In the genomic region with DNA sequence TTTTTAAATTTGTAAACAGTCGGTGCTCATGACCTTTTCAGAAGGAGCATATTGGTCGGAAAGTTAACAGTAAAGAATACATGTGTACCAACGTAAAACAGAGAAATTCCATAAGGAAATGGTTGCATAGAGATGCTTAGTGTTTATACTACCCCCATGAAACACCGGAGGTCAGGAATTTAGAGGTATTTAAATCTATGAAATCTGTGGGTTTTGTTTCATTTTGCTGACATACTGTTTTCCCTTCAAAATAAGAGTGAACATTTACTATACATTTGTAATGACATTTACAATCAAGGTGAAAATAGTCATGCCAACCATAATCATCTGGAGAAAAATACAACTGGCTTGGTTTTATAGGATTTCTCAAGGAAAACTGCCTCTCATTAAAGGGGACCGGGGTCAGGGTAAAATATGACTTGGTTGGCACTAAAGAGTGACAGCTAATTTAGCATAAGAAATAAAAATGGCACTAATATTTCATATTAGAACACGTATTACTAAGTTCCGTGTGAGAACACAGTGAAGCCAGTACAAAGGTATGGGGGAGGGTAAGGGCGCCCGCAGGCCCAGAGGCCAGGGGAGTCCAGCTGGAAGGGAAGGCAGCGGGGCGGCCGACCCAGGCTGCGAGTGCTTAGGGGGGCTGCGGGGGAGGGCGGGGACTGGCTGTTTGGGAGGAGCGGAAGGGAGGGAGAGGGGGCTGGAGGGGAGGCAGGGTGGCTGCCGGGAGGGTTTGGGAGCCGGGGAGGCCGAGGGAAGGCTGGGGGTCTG, we compare ENCODE assay signal across 8 cellular contexts.
DNase-seq lines count a peak whose midpoint lies in the region; ATAC-seq lines count a peak whose summit lies in the region.

No MANE protein-coding gene starts in this region.

- peak; percentile 10 for ATAC-seq in GM18498 (IDR thresholded peaks at IDR 0.05; ENCODE audit: unreplicated experiment)
- peak; percentile 3 for ATAC-seq in HG03103 (IDR thresholded peaks at IDR 0.05; ENCODE audit: low read depth, unreplicated experiment)
- no peak for ATAC-seq in GM18907 (IDR thresholded peaks at IDR 0.05; ENCODE audit: unreplicated experiment)

- H3K4me1 ChIP-seq in rectal smooth muscle tissue (ENCODE audit: control insufficient read depth, insufficient read depth, low read length), result peaks cover 7% of the 10 kb centered on the region

- H3K27me3 ChIP-seq in rectal smooth muscle tissue (ENCODE audit: control insufficient read depth, insufficient read depth, low read length), result no peaks in the 10 kb centered on the region

- peak overlapping the region; percentile 97 for H3K27ac ChIP-seq in rectal smooth muscle tissue (ENCODE audit: low read depth, low read length)

- peaks cover 3% of the 10 kb centered on the region for H3K36me3 ChIP-seq in rectal smooth muscle tissue (ENCODE audit: control insufficient read depth, insufficient read depth, low read length)

- H3K9ac ChIP-seq in rectal smooth muscle tissue (ENCODE audit: low read length), result no peak overlapping the region

- peak; percentile 30 to 37 for DNase-seq in AML-193 (lab: John Stamatoyannopoulos, UW)
- peak; percentile 63 for DNase-seq in NCI-H82 treated with DMSO at 0.1 percent for 48 hours (lab: John Stamatoyannopoulos, UW; ENCODE audit: unreplicated experiment)
- DNase-seq in astrocyte of the hippocampus (ENCODE audit: low read depth, low spot score), result peak; percentile 88
- DNase-seq in hypothalamus (lab: John Stamatoyannopoulos, UW), result peak in 40 of 51 donors; percentile 35 to 83 (median 66)

- peak overlapping the region; percentile 62 for H3K4me3 ChIP-seq in rectal smooth muscle tissue (ENCODE audit: low read length)

Comparison
In these comparisons a context has a peak if more than half of its experiments do, and no peak if none do; other contexts are left out.
1. DNase-seq: peak in every context shown above with its lines; median percentile 88 in astrocyte of the hippocampus; 66 in hypothalamus; 63 in NCI-H82 treated with DMSO at 0.1 percent for 48 hours; 34 in AML-193.